2 cellular contexts compared by ENCODE assay signal in genomic region chr6:136738178-136739057, GRCh38.
TF ChIP-seq lines count a peak whose summit lies in the region.

No MANE protein-coding gene starts in this region.

TF ChIP-seq in liver, 16 proteins besides CTCF, POLR2A, EP300 and RAD21:
- peak; percentile 45 for TF ChIP-seq HNF4G (IDR thresholded peaks at IDR 0.05)
- TF ChIP-seq JUND (IDR thresholded peaks at IDR 0.05): no peak
- no peak for TF ChIP-seq FOXA2 (IDR thresholded peaks at IDR 0.05)
- TF ChIP-seq, protein P1, sequence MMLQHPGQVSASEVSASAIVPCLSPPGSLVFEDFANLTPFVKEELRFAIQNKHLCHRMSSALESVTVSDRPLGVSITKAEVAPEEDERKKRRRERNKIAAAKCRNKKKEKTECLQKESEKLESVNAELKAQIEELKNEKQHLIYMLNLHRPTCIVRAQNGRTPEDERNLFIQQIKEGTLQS (IDR thresholded peaks at IDR 0.05): no peak
- TF ChIP-seq RXRA (IDR thresholded peaks at IDR 0.05): no peak
- no peak for TF ChIP-seq TAF1 (conservative IDR thresholded peaks at IDR 0.05)
- TF ChIP-seq REST (IDR thresholded peaks at IDR 0.05): no peak
- TF ChIP-seq, protein P2, sequence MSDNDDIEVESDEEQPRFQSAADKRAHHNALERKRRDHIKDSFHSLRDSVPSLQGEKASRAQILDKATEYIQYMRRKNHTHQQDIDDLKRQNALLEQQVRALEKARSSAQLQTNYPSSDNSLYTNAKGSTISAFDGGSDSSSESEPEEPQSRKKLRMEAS (IDR thresholded peaks at IDR 0.05): no peak
- TF ChIP-seq GABPA (IDR thresholded peaks at IDR 0.05 in 1 of 2, conservative IDR thresholded peaks at IDR 0.05 in 1 of 2): peak in 1 of 2 donors; percentile 21
- no peak for TF ChIP-seq YY1 (IDR thresholded peaks at IDR 0.05)
- no peak for TF ChIP-seq FOXA1 (IDR thresholded peaks at IDR 0.05)
- peak; percentile 71 to 75 for TF ChIP-seq HNF4A (conservative IDR thresholded peaks at IDR 0.05)
- TF ChIP-seq SP1 (IDR thresholded peaks at IDR 0.05): peak; percentile 41

TF ChIP-seq in HepG2, 621 proteins besides CTCF, POLR2A, EP300 and RAD21:
- no peak for TF ChIP-seq RBFOX2 (IDR thresholded peaks at IDR 0.05; ENCODE audit: low read depth, low read length)
- no peak for TF ChIP-seq TBP (CRISPR knock-in tag; IDR thresholded peaks at IDR 0.05)
- TF ChIP-seq TGIF2 (CRISPR knock-in tag; IDR thresholded peaks at IDR 0.05): no peak
- TF ChIP-seq ESRRA (CRISPR knock-in tag; IDR thresholded peaks at IDR 0.05; ENCODE audit: low read depth): no peak
- no peak for TF ChIP-seq RBM39 (IDR thresholded peaks at IDR 0.05; ENCODE audit: low read depth, low read length, poor library complexity, severe bottlenecking)
- TF ChIP-seq MED13 (CRISPR knock-in tag; IDR thresholded peaks at IDR 0.05): no peak
- TF ChIP-seq ZNF569 (CRISPR knock-in tag; IDR thresholded peaks at IDR 0.05; ENCODE audit: borderline replicate concordance): no peak
- TF ChIP-seq HNRNPLL (IDR thresholded peaks at IDR 0.05; ENCODE audit: low read depth, low read length, poor library complexity, severe bottlenecking): no peak
- TF ChIP-seq, protein P3, sequence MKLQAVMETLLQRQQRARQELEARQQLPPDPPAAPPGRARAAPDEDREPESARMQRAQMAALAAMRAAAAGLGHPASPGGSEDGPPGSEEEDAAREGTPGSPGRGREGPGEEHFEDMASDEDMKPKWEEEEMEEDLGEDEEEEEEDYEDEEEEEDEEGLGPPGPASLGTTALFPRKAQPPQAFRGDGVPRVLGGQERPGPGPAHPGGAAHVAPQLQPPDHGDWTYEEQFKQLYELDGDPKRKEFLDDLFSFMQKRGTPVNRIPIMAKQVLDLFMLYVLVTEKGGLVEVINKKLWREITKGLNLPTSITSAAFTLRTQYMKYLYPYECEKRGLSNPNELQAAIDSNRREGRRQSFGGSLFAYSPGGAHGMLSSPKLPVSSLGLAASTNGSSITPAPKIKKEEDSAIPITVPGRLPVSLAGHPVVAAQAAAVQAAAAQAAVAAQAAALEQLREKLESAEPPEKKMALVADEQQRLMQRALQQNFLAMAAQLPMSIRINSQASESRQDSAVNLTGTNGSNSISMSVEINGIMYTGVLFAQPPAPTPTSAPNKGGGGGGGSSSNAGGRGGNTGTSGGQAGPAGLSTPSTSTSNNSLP (IDR thresholded peaks at IDR 0.05; ENCODE audit: low read depth, low read length): no peak
- TF ChIP-seq ZMYM4 (CRISPR knock-in tag; IDR thresholded peaks at IDR 0.05): no peak
- TF ChIP-seq POLR2AphosphoS2 (IDR thresholded peaks at IDR 0.05; ENCODE audit: low read depth, low read length): no peak
- no peak for TF ChIP-seq SOX13 (IDR thresholded peaks at IDR 0.05)
- TF ChIP-seq SOX13 (CRISPR knock-in tag; conservative IDR thresholded peaks at IDR 0.05 in 1 of 2, IDR thresholded peaks at IDR 0.05 in 1 of 2): no peak
- no peak for TF ChIP-seq ZSCAN30 (CRISPR knock-in tag; IDR thresholded peaks at IDR 0.05)
- no peak for TF ChIP-seq ZNF709 (CRISPR knock-in tag; IDR thresholded peaks at IDR 0.05)
- no peak for TF ChIP-seq THAP7 (CRISPR knock-in tag; IDR thresholded peaks at IDR 0.05)
- TF ChIP-seq JUNB (CRISPR knock-in tag; IDR thresholded peaks at IDR 0.05; ENCODE audit: borderline replicate concordance): no peak
- TF ChIP-seq ZNF446 (CRISPR knock-in tag; IDR thresholded peaks at IDR 0.05): no peak
